In genomic region chr15:65857718-65858402, GRCh38 we compare ENCODE assay signal across 15 cellular contexts. TPM values are rescaled to one million over a fixed set of nuclear protein-coding genes. Genes with fewer than 3 reads are reported as not detected.
DNase-seq lines count a peak whose midpoint lies in the region; ATAC-seq, FAIRE-seq and TF ChIP-seq lines count a peak whose summit lies in the region.
"Had no signal": no experiment of that assay in that cellular context is flagged by ENCODE, and none has a peak within 500 bp of the region (broad histone marks: within the 10 kb centered on the region; RNA-seq: fewer than 3 reads in every experiment).

No MANE protein-coding gene starts in this region.

- intact Hi-C loops in CD8-positive, alpha-beta T cell (cut with DNase I, micrococcal nuclease) = loop anchor here (1.0 to 5.0 kb wide), 6 partner anchors 25 to 261 kb away; partner anchors contain the start of gene DENND4A (in 1 of the 2)

- no peak for TF ChIP-seq POLR2A in erythroblast (IDR thresholded peaks at IDR 0.05; ENCODE audit: low read length)

- H3K36me3 ChIP-seq in CD8-positive, alpha-beta T cell (ENCODE audit: insufficient read depth, low read length) = no peaks in the 10 kb centered on the region

- no peaks in the 10 kb centered on the region for H3K27me3 Mint-ChIP-seq in CD8-positive, alpha-beta T cell (ENCODE audit: low read depth)
- H3K27me3 Mint-ChIP-seq in brain (peaks cover 12% of the 10 kb centered on the region), nephron (ENCODE audit: low read depth) (no peaks in the 10 kb centered on the region)

- no peaks in the 10 kb centered on the region for H3K36me3 Mint-ChIP-seq in CD8-positive, alpha-beta T cell
- H3K36me3 Mint-ChIP-seq in brain (no peaks in the 10 kb centered on the region), nephron (ENCODE audit: low read depth) (no peaks in the 10 kb centered on the region)

- H3K4me1 Mint-ChIP-seq in CD8-positive, alpha-beta T cell (ENCODE audit: low read depth) = peaks cover 15% of the 10 kb centered on the region
- H3K4me1 Mint-ChIP-seq in brain (peaks cover 8% of the 10 kb centered on the region), nephron (peaks cover 8% of the 10 kb centered on the region)

- no peak overlapping the region for H3K4me3 Mint-ChIP-seq in CD8-positive, alpha-beta T cell
- H3K4me3 Mint-ChIP-seq in brain = peak overlapping the region in 2 of 5 experiments; percentile 5 to 26
- no peak overlapping the region for H3K4me3 Mint-ChIP-seq in nephron

- POLR2A ChIA-PET in CD8-positive, alpha-beta T cell (lab: Charles Lee) = no interaction called here

- H3K27me3 ChIP-seq in CD8-positive, alpha-beta T cell (ENCODE audit: insufficient read depth, low read length) = no peaks in the 10 kb centered on the region

- H3K27ac ChIP-seq in CD8-positive, alpha-beta T cell (ENCODE audit: low read depth, low read length) = no peak overlapping the region
- H3K27ac ChIP-seq: PC-9 had no signal

- H3K27ac Mint-ChIP-seq in CD8-positive, alpha-beta T cell = peak overlapping the region; percentile 53
- peak overlapping the region; percentile 0 to 89 (median 17) for H3K27ac Mint-ChIP-seq in brain
- peak overlapping the region; percentile 8 to 44 (median 12) for H3K27ac Mint-ChIP-seq in nephron

- TF ChIP-seq CTCF in CD8-positive, alpha-beta T cell (IDR thresholded peaks at IDR 0.05) = no peak
- TF ChIP-seq CTCF in brain (conservative IDR thresholded peaks at IDR 0.05) (no peak), nephron (IDR thresholded peaks at IDR 0.05; ENCODE audit: unreplicated experiment in 3 of 3) (no peak)

- no peaks in the 10 kb centered on the region for H3K4me1 ChIP-seq in CD8-positive, alpha-beta T cell (ENCODE audit: insufficient read depth, low read length)

- no peaks in the 10 kb centered on the region for H3K9me3 ChIP-seq in CD8-positive, alpha-beta T cell (ENCODE audit: low read length)

- no peak overlapping the region for H3K4me3 ChIP-seq in CD8-positive, alpha-beta T cell (ENCODE audit: low read depth, low read length)
- H3K4me3 ChIP-seq: PC-9 had no signal

- FAIRE-seq in urothelium cell line (lab: Jason Lieb, UNC) = no peak

- CTCF ChIA-PET in CD8-positive, alpha-beta T cell (lab: Charles Lee) = interaction anchor here (0.6 to 5.4 kb wide), 17 partner anchors 8 to 263 kb away, joined by 3 to 60 read pairs (median 5); partner anchors contain the start of genes DENND4A and RAB11A

- ATAC-seq in CD8-positive, alpha-beta T cell = no peak
- ATAC-seq in GM18867 (IDR thresholded peaks at IDR 0.05; ENCODE audit: unreplicated experiment) (peak; percentile 55), GM18873 (IDR thresholded peaks at IDR 0.05; ENCODE audit: low FRiP score, unreplicated experiment) (no peak)

- no peaks in the 10 kb centered on the region for H3K9me3 Mint-ChIP-seq in CD8-positive, alpha-beta T cell
- H3K9me3 Mint-ChIP-seq in brain (peaks cover 0 to 5% (median 0%) of the 10 kb centered on the region in 5 experiments), nephron (no peaks in the 10 kb centered on the region)

- no peak for DNase-seq in CD8-positive, alpha-beta T cell
- no peak for DNase-seq in urothelium cell line (ENCODE audit: low spot score)
- DNase-seq in erythroblast (lab: John Stamatoyannopoulos, UW) = no peak
- DNase-seq in GM03348 (ENCODE audit: low spot score) = no peak
- DNase-seq: activated gamma-delta T cell treated with Interleukin-2 at 50 U/mL for 16 hours; AML-193; mammary epithelial cell; NCI-H1436 treated with DMSO at 0.1 percent for 48 hours; nucleus accumbens; PC-9; stimulated activated CD4-positive, alpha-beta T cell treated with anti-CD3 and anti-CD28 coated beads, Interleukin-4, amount 100 ng/mL, for 24 hours had no signal

RNA-seq across cellular contexts. Expression of gene RAB11A, which starts 11.4 kb away (rescaled TPM):
- 10 to 100 TPM; 85.9 to 88.3 TPM for total RNA-seq in CD8-positive, alpha-beta T cell
- polyA plus RNA-seq in brain (ENCODE audit: insufficient read depth, low read depth, low replicate concordance) = 329 TPM
